In genomic region chr19:3572855-3573161, GRCh38 we compare ENCODE assay signal across 1 cellular context.
TF ChIP-seq lines count a peak whose summit lies in the region.

Gene HMG20B, plus strand, starts transcription at chr19:3572944. Its CDS starts 366 bp downstream, at chr19:3573310.

TF ChIP-seq in endothelial cell of umbilical vein, 7 proteins besides CTCF, POLR2A, EP300 and RAD21 (continued from another document):
- no peak for TF ChIP-seq JUN (IDR thresholded peaks at IDR 0.05; ENCODE audit: borderline replicate concordance, insufficient read depth, insufficient read length, low read depth)
- TF ChIP-seq POLR2AphosphoS5 (IDR thresholded peaks at IDR 0.05; ENCODE audit: insufficient read depth, low read depth, low read length) = no peak
- TF ChIP-seq GATA2 (IDR thresholded peaks at IDR 0.05; ENCODE audit: insufficient read depth, insufficient read length, low read depth, low read length) = no peak
